2 cellular contexts compared by ENCODE assay signal in the genomic region with DNA sequence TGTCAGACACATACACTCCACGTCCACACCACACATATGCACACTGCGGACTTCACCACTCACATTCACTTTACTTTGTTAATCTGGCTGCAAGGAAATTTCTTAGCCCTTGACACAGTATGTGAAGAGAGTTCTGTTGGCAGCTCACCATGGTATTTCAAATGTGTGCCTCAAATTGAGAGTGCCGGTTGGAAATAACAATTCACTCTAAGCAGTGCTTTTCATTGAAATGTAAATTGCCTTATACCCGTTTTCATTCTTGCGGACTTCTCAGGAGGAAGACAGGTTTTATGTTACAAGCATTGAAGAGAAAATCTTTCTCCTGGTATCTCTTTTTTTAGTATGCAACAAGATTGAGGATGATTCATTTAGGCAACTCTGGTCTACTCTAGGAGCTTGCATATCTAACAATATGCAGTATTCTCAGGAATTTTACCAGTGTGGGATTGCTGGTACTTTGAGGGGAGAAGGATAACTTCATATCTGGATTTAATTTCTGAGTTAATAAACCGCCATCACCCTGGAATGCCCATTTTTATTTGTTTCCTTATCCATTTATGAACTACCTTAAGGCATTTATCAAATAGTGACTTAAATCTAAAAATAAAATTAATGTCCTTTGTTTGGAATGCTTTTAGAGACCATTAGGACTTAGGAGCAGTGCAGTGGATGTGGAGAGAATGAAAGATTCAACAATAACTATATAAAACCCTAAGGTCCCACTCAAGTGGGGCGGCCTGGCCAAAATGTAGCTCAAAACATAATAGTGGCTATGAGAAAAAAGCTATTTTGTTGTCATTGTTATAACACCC.
TF ChIP-seq lines count a peak whose summit lies in the region.

No MANE protein-coding gene starts in this region.

TF ChIP-seq in SK-N-SH treated with all-trans-retinoic acid at 6 μM for 48 hours, 23 proteins besides CTCF, POLR2A, EP300 and RAD21 (continued from another document):
- TF ChIP-seq TSHZ2 (CRISPR knock-in tag; IDR thresholded peaks at IDR 0.05) (no peak), TCF4 (CRISPR knock-in tag; IDR thresholded peaks at IDR 0.05; ENCODE audit: borderline replicate concordance) (no peak), PPARA (CRISPR knock-in tag; IDR thresholded peaks at IDR 0.05; ENCODE audit: borderline replicate concordance) (no peak), OSR1 (CRISPR knock-in tag; IDR thresholded peaks at IDR 0.05) (no peak), SNAI2 (CRISPR knock-in tag; IDR thresholded peaks at IDR 0.05) (0 out of 2 replicates have a peak, but pooled peaks have one; percentile 57), RARB (CRISPR knock-in tag; IDR thresholded peaks at IDR 0.05) (no peak), ZNF565 (CRISPR knock-in tag; conservative IDR thresholded peaks at IDR 0.05; ENCODE audit: low read depth) (no peak), ZC3H10 (CRISPR knock-in tag; IDR thresholded peaks at IDR 0.05) (no peak), ZFP30 (CRISPR knock-in tag; IDR thresholded peaks at IDR 0.05) (no peak), ISL1 (CRISPR knock-in tag; IDR thresholded peaks at IDR 0.05) (peak; percentile 99), PATZ1 (CRISPR knock-in tag; IDR thresholded peaks at IDR 0.05; ENCODE audit: borderline replicate concordance) (peak; percentile 18; the same call in 1 of the 2 replicates), ZNF70 (CRISPR knock-in tag; IDR thresholded peaks at IDR 0.05) (peak; percentile 82), ZNF8 (CRISPR knock-in tag; IDR thresholded peaks at IDR 0.05) (no peak), ZFP3 (CRISPR knock-in tag; IDR thresholded peaks at IDR 0.05) (0 out of 2 replicates have a peak, but pooled peaks have one; percentile 10), CREB5 (CRISPR knock-in tag; IDR thresholded peaks at IDR 0.05; ENCODE audit: low read depth) (peak; percentile 62; the same call in 1 of the 2 replicates), TOX (CRISPR knock-in tag; IDR thresholded peaks at IDR 0.05; ENCODE audit: borderline replicate concordance) (no peak), ESRRG (CRISPR knock-in tag; IDR thresholded peaks at IDR 0.05) (no peak; the same call in 1 of the 2 replicates), GLIS3 (CRISPR knock-in tag; IDR thresholded peaks at IDR 0.05) (no peak)
- TF ChIP-seq, protein P1, sequence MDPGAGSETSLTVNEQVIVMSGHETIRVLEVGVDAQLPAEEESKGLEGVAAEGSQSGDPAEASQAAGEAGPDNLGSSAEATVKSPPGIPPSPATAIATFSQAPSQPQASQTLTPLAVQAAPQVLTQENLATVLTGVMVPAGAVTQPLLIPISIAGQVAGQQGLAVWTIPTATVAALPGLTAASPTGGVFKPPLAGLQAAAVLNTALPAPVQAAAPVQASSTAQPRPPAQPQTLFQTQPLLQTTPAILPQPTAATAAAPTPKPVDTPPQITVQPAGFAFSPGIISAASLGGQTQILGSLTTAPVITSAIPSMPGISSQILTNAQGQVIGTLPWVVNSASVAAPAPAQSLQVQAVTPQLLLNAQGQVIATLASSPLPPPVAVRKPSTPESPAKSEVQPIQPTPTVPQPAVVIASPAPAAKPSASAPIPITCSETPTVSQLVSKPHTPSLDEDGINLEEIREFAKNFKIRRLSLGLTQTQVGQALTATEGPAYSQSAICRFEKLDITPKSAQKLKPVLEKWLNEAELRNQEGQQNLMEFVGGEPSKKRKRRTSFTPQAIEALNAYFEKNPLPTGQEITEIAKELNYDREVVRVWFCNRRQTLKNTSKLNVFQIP (CRISPR knock-in tag; IDR thresholded peaks at IDR 0.05; ENCODE audit: borderline replicate concordance, low read depth): no peak; the same call in 1 of the 2 replicates

TF ChIP-seq in neural cell, 6 proteins besides CTCF, POLR2A, EP300 and RAD21 (continued from another document):
- TF ChIP-seq REST (IDR thresholded peaks at IDR 0.05; ENCODE audit: borderline replicate concordance): no peak
- TF ChIP-seq EZH2 (IDR thresholded peaks at IDR 0.05; ENCODE audit: borderline replicate concordance, insufficient read depth, low read length, poor library complexity, severe bottlenecking): no peak
- TF ChIP-seq POLR2AphosphoS5 (IDR thresholded peaks at IDR 0.05): no peak
TF ChIP-seq in neural cell: peak in this region for 0.
